Comparison of ENCODE assay signal across 8 cellular contexts in genomic region chr11:86608251-86608799, GRCh38.
DNase-seq lines count a peak whose midpoint lies in the region; ATAC-seq and TF ChIP-seq lines count a peak whose summit lies in the region.

No MANE protein-coding gene starts in this region.

- no peak overlapping the region for H3K27ac Mint-ChIP-seq in central memory CD8-positive, alpha-beta T cell (ENCODE audit: low read depth)
- no peak overlapping the region for H3K27ac Mint-ChIP-seq in stimulated activated memory B cell treated with anti-CD40 and anti-IgM and Interleukin-4, amounts not matched to agents 10 μg/mL and 1 μg/mL and 100 μg/mL, for 72 hours

- no peaks in the 10 kb centered on the region for H3K9me3 Mint-ChIP-seq in central memory CD8-positive, alpha-beta T cell
- no peaks in the 10 kb centered on the region for H3K9me3 Mint-ChIP-seq in stimulated activated memory B cell treated with anti-CD40 and anti-IgM and Interleukin-4, amounts not matched to agents 10 μg/mL and 1 μg/mL and 100 μg/mL, for 72 hours

- intact Hi-C loops in left lung (cut with DNase I): no loop called here

- H3K27ac ChIP-seq in HUES48 (ENCODE audit: low read depth, low read length): no peak overlapping the region
- no peak overlapping the region for H3K27ac ChIP-seq in SJCRH30
- peak overlapping the region; percentile 18 to 49 for H3K27ac ChIP-seq in left lung

- H3K9ac ChIP-seq in HUES48 (ENCODE audit: low read depth, low read length): no peak overlapping the region

- H3K4me1 Mint-ChIP-seq in central memory CD8-positive, alpha-beta T cell: no peaks in the 10 kb centered on the region
- no peaks in the 10 kb centered on the region for H3K4me1 Mint-ChIP-seq in stimulated activated memory B cell treated with anti-CD40 and anti-IgM and Interleukin-4, amounts not matched to agents 10 μg/mL and 1 μg/mL and 100 μg/mL, for 72 hours

- H3K4me1 ChIP-seq in HUES48 (ENCODE audit: control insufficient read depth, insufficient read depth, low read length) (peaks cover 19% of the 10 kb centered on the region), SJCRH30 (no peaks in the 10 kb centered on the region), left lung (peaks cover 6 to 18% of the 10 kb centered on the region in 2 donors)

- no peaks in the 10 kb centered on the region for H3K36me3 Mint-ChIP-seq in central memory CD8-positive, alpha-beta T cell (ENCODE audit: insufficient read depth)
- H3K36me3 Mint-ChIP-seq in stimulated activated memory B cell treated with anti-CD40 and anti-IgM and Interleukin-4, amounts not matched to agents 10 μg/mL and 1 μg/mL and 100 μg/mL, for 72 hours: no peaks in the 10 kb centered on the region

- H3K4me3 ChIP-seq in HUES48 (ENCODE audit: low read depth, low read length): 0 out of 2 replicates have a peak overlapping the region, but pooled peaks have one; percentile 43
- no peak overlapping the region for H3K4me3 ChIP-seq in SJCRH30
- H3K4me3 ChIP-seq in left lung: no peak overlapping the region

- no peak overlapping the region for H3K4me3 Mint-ChIP-seq in central memory CD8-positive, alpha-beta T cell
- H3K4me3 Mint-ChIP-seq in stimulated activated memory B cell treated with anti-CD40 and anti-IgM and Interleukin-4, amounts not matched to agents 10 μg/mL and 1 μg/mL and 100 μg/mL, for 72 hours: no peak overlapping the region

- H3K27me3 ChIP-seq in HUES48 (ENCODE audit: control insufficient read depth, insufficient read depth, low read length): no peaks in the 10 kb centered on the region
- no peaks in the 10 kb centered on the region for H3K27me3 ChIP-seq in SJCRH30
- no peaks in the 10 kb centered on the region for H3K27me3 ChIP-seq in left lung

- H3K36me3 ChIP-seq in HUES48 (ENCODE audit: control insufficient read depth, insufficient read depth, low read length) (no peaks in the 10 kb centered on the region), SJCRH30 (no peaks in the 10 kb centered on the region), left lung (no peaks in the 10 kb centered on the region)

- H3K9me3 ChIP-seq in HUES48 (ENCODE audit: control insufficient read depth, insufficient read depth, low read length) (no peaks in the 10 kb centered on the region), SJCRH30 (replicated peaks) (no peaks in the 10 kb centered on the region), left lung (no peaks in the 10 kb centered on the region)

- DNase-seq in activated CD8-positive, alpha-beta memory T cell treated with anti-CD3 and anti-CD28 coated beads for 24 hours: peak; percentile 63
- DNase-seq in activated CD8-positive, alpha-beta memory T cell treated with anti-CD3 and anti-CD28 coated beads, Interleukin-2, amount 50 U/mL, for 48 hours: no peak
- peak; percentile 63 to 82 for DNase-seq in SJCRH30
- no peak for DNase-seq in central memory CD8-positive, alpha-beta T cell (ENCODE audit: low spot score in 2 of 2)
- peak in 1 of 2 donors; percentile 60 for DNase-seq in left lung

- peak; percentile 88 to 92 for TF ChIP-seq CTCF in left lung (IDR thresholded peaks at IDR 0.05)

- peak; percentile 94 for ATAC-seq in GM21737 (IDR thresholded peaks at IDR 0.05; ENCODE audit: unreplicated experiment)
- ATAC-seq in central memory CD8-positive, alpha-beta T cell (replicated peaks; ENCODE audit: extremely low read depth, poor library complexity, severe bottlenecking): peak; percentile 68
- peak; percentile 95 for ATAC-seq in left lung
- peak; percentile 64 for ATAC-seq in stimulated activated memory B cell treated with anti-CD40 and anti-IgM and Interleukin-4, amounts not matched to agents 10 μg/mL and 1 μg/mL and 100 μg/mL, for 72 hours

- no peaks in the 10 kb centered on the region for H3K27me3 Mint-ChIP-seq in central memory CD8-positive, alpha-beta T cell
- no peaks in the 10 kb centered on the region for H3K27me3 Mint-ChIP-seq in stimulated activated memory B cell treated with anti-CD40 and anti-IgM and Interleukin-4, amounts not matched to agents 10 μg/mL and 1 μg/mL and 100 μg/mL, for 72 hours

Comparison
In these comparisons a context has a peak if more than half of its experiments do, and no peak if none do; other contexts are left out.
1. DNase-seq: peak in activated CD8-positive, alpha-beta memory T cell treated with anti-CD3 and anti-CD28 coated beads for 24 hours (single experiment) and SJCRH30 (2 of 2); none in activated CD8-positive, alpha-beta memory T cell treated with anti-CD3 and anti-CD28 coated beads, Interleukin-2, amount 50 U/mL, for 48 hours (single experiment) and central memory CD8-positive, alpha-beta T cell (0 of 2).
2. H3K27ac ChIP-seq: peak in left lung (2 of 2); none in HUES48 (single experiment) and SJCRH30 (single experiment).
3. Peak in every context shown above with its lines, with median percentiles within 50 percentile points of each other: ATAC-seq.